1 cellular context compared by ENCODE assay signal in the genomic region with DNA sequence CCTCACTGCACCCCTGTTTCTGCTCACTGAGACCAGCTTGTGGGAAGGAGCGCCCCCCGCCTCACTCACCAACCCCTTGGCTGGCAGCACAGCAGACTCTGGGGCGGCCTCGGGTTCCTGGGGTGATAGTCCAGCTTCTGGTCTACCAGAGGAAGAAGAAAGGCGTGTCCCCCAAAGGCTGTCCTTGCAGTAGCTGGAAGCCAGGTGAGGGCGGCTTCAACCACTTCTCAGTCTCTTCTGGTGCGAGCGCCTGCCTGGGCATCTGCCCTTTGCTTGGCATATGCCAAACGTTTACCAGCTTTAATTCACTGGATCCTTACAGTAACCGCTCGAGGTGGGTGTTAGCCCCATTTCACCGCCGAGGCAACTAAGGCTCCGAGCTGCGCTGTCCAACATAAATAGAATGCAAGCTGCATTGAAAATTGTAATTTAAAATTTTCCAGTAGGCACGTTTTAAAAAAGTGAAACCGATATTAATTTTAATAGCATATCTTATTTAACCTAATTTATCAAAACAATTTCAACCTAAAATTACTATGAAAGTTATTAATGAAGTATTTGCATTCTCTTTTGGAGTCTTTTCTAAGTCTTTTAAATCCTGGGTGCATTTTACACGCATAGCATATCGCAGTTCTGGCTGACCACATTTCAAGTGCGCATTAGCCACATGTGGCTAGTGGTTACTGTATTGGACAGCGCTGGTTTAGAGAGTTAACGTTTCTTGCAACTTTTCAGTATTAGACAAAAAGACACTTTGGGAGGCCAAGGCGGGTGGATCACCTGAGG.
TF ChIP-seq lines count a peak whose summit lies in the region.

No MANE protein-coding gene starts in this region.

TF ChIP-seq in A549, 52 proteins besides CTCF, POLR2A, EP300 and RAD21 (continued from another document):
- TF ChIP-seq CBX8 (IDR thresholded peaks at IDR 0.05) (no peak), HOXB5 (CRISPR knock-in tag; IDR thresholded peaks at IDR 0.05) (no peak)
- TF ChIP-seq, protein P1, sequence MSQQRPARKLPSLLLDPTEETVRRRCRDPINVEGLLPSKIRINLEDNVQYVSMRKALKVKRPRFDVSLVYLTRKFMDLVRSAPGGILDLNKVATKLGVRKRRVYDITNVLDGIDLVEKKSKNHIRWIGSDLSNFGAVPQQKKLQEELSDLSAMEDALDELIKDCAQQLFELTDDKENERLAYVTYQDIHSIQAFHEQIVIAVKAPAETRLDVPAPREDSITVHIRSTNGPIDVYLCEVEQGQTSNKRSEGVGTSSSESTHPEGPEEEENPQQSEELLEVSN (IDR thresholded peaks at IDR 0.05; ENCODE audit: borderline replicate concordance, low read depth): no peak
